1 cellular context compared by ENCODE assay signal in genomic region chr5:69234457-69235268, GRCh38.
TF ChIP-seq lines count a peak whose summit lies in the region.

TSS of gene CDK7 (plus strand) at chr5:69234886. CDS start at chr5:69234976, 90 bp downstream.

TF ChIP-seq in HepG2, 621 proteins besides CTCF, POLR2A, EP300 and RAD21 (continued from another document):
- no peak for TF ChIP-seq NFAT5 (CRISPR knock-in tag; IDR thresholded peaks at IDR 0.05)
- peak; percentile 89 for TF ChIP-seq MEF2D (CRISPR knock-in tag; IDR thresholded peaks at IDR 0.05)
- peak; percentile 84; the same call in 1 of the 2 replicates for TF ChIP-seq ETV5 (CRISPR knock-in tag; IDR thresholded peaks at IDR 0.05; ENCODE audit: borderline replicate concordance)
